27 cellular contexts compared by ENCODE assay signal in the genomic region with DNA sequence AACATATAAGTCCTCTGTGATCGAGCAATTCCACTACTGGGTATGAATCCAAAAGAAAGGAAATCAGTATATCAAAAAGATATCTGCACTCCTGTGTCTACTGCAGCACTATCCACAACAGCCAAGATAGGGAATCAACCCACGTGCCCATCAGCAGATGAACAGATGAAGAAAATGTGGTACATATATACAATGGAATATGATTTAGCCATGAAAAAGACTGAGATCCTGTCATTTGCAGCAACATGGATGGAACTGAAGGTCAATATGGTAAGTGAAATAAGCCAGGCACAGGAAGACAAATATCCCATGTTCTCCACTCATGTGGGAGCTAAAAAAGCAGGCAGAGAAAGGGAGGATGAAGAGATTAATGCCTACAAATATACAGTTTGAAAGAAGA.
"Had no signal": no experiment of that assay in that cellular context is flagged by ENCODE, and none has a peak within 500 bp of the region (broad histone marks: within the 10 kb centered on the region; RNA-seq: fewer than 3 reads in every experiment).

No MANE protein-coding gene starts in this region.

- H3K4me1 ChIP-seq: ascending aorta had no signal

- ATAC-seq: activated CD8-positive, alpha-beta memory T cell treated with anti-CD3 and anti-CD28 coated beads, Interleukin-2, amount 10 ng/mL, durations not matched to agents 7 days and 5 days; activated CD8-positive, alpha-beta T cell treated with anti-CD3 and anti-CD28 coated beads, Interleukin-2, amount 10 ng/mL, durations not matched to agents 7 days and 5 days; activated naive CD8-positive, alpha-beta T cell treated with anti-CD3 and anti-CD28 coated beads, Interleukin-2, amount 50 U/mL, for 24 hours had no signal

- H3K27ac ChIP-seq: ascending aorta, VCaP had no signal

- H3K27me3 ChIP-seq: ascending aorta had no signal

- H3K4me3 ChIP-seq: ascending aorta had no signal

- FAIRE-seq: TTC549 had no signal

- DNase-seq: activated B cell treated with CpG ODN at 0.5 μM for 24 hours; activated CD4-positive, alpha-beta memory T cell treated with anti-CD3 and anti-CD28 coated beads, Interleukin-2, amount 10 ng/mL, durations not matched to agents 7 days and 5 days; activated CD4-positive, alpha-beta T cell treated with anti-CD3 and anti-CD28 coated beads for 48 hours; activated CD4-positive, alpha-beta T cell treated with anti-CD3 and anti-CD28 coated beads, Interleukin-2, amount 10 ng/mL, durations not matched to agents 7 days and 5 days; activated CD4-positive, alpha-beta T cell treated with anti-CD3 and anti-CD28 coated beads, Interleukin-2, amount 50 U/mL, for 48 hours; activated CD4-positive, CD25-positive, alpha-beta regulatory T cell treated with anti-CD3 and anti-CD28 coated beads, Interleukin-2, amount 50 U/mL, for 72 hours; activated CD8-positive, alpha-beta memory T cell treated with anti-CD3 and anti-CD28 coated beads for 24 hours; activated CD8-positive, alpha-beta memory T cell treated with anti-CD3 and anti-CD28 coated beads, Interleukin-2, amount 10 ng/mL, durations not matched to agents 7 days and 5 days; activated CD8-positive, alpha-beta memory T cell treated with anti-CD3 and anti-CD28 coated beads, Interleukin-2, amount 50 U/mL, for 48 hours; activated CD8-positive, alpha-beta T cell treated with anti-CD3 and anti-CD28 coated beads, Interleukin-2, amount 10 ng/mL, durations not matched to agents 7 days and 5 days; activated effector memory CD4-positive, alpha-beta T cell treated with Interleukin-2 at 50 U/mL for 16 hours; activated gamma-delta T cell; activated naive CD4-positive, alpha-beta T cell treated with anti-CD3 and anti-CD28 coated beads, Interleukin-2, amount 10 ng/mL, durations not matched to agents 7 days and 5 days; activated naive CD4-positive, alpha-beta T cell treated with Interleukin-2 at 50 U/mL for 16 hours; activated naive CD8-positive, alpha-beta T cell treated with anti-CD3 and anti-CD28 coated beads, Interleukin-2, amount 10 ng/mL, durations not matched to agents 7 days and 5 days; activated naive CD8-positive, alpha-beta T cell treated with anti-CD3 and anti-CD28 coated beads, Interleukin-2, amount 50 U/mL, for 24 hours; activated T-cell treated with anti-CD3 and anti-CD28 coated beads, Interleukin-2, amount 50 U/mL, for 24 hours; activated T-cell treated with anti-CD3 and anti-CD28 coated beads, Interleukin-2, amount 50 U/mL, for 48 hours; amygdala; anterior cingulate cortex; central memory CD4-positive, alpha-beta T cell; T-helper 1 cell; T-helper 2 cell; T-helper 9 cell had no signal

- H3K9me3 ChIP-seq: ascending aorta had no signal
